1 cellular context compared by ENCODE assay signal in genomic region chr18:36851202-36851590, GRCh38.
A peak's percentile ranks its signal among the peaks of the same experiment; 100 is the strongest.
TF ChIP-seq lines count a peak whose summit lies in the region.

No MANE protein-coding gene starts in this region.

TF ChIP-seq in SK-N-SH, 30 proteins besides CTCF, POLR2A, EP300 and RAD21:
- TF ChIP-seq CHD2 (IDR thresholded peaks at IDR 0.05; ENCODE audit: low read length, partially characterized antibody) (no peak), SIN3A (IDR thresholded peaks at IDR 0.05; ENCODE audit: borderline replicate concordance, low read depth, low read length) (no peak), FOXJ3 (CRISPR knock-in tag; IDR thresholded peaks at IDR 0.05) (no peak), MEF2A (IDR thresholded peaks at IDR 0.05; ENCODE audit: borderline replicate concordance, low read depth) (no peak), TCF12 (IDR thresholded peaks at IDR 0.05) (peak; percentile 65), RCOR1 (IDR thresholded peaks at IDR 0.05; ENCODE audit: low read length) (no peak), NFIC (IDR thresholded peaks at IDR 0.05; ENCODE audit: borderline replicate concordance) (no peak), RXRA (IDR thresholded peaks at IDR 0.05; ENCODE audit: borderline replicate concordance, low read depth) (no peak), PBX3 (IDR thresholded peaks at IDR 0.05) (peak; percentile 64), TAF1 (IDR thresholded peaks at IDR 0.05; ENCODE audit: borderline replicate concordance, low read depth, low read length) (no peak), GABPA (IDR thresholded peaks at IDR 0.05; ENCODE audit: low read depth) (no peak), FOXM1 (IDR thresholded peaks at IDR 0.05; ENCODE audit: low read depth) (no peak), FOSL2 (IDR thresholded peaks at IDR 0.05; ENCODE audit: borderline replicate concordance, low read depth) (no peak), MXI1 (IDR thresholded peaks at IDR 0.05; ENCODE audit: low read depth, low read length) (no peak), USF2 (IDR thresholded peaks at IDR 0.05; ENCODE audit: borderline replicate concordance, low read depth, low read length) (no peak), IRF3 (IDR thresholded peaks at IDR 0.05; ENCODE audit: low read depth, low read length) (no peak)
